ENCODE assay signal across 8 cellular contexts in the genomic region with DNA sequence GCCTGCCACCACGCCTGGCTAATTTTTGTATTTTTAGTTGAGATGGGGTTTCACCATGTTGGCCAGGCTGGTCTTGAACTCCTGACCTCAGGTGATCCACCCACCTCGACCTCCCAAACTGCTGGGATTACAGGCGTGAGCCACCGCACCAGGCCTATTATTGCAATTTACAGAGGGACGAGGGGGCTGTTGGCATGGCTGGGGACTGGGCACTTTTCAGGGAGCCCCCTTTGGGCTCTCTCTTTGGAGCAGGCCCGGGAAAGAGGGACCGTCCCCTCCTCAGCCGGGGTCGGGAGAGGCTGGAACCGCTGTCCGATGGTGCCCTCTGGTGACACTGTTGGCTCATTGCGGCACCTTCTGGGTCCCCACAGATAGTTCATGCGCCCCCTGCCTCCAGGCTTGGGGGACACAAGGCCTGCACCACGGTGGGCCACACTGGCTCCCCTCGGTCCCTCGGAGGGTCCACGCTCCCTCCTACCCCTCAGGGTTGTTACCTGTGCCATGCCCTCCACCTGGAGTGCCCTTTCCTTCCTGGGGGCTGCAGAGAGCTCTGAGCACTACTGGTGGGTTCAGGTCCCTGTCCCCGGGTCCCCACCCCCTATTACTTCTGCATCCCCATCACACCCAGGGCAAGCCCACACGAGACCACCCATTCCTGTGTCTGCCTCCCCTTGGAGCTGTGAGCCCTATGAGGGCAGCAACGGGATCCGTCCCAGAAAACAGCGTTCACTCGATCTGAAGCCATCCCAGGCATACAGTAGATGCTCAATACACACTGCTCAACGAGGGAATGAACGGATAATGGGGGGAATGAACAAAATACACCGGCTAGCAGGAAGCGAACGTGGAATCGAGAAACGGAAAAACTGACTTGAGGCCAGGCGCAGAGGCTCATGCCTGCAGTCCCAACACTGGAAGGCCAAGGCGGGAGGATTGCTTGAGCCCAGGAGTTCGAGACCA. TPM values are rescaled to one million over a fixed set of nuclear protein-coding genes. Genes with fewer than 3 reads are reported as not detected.
DNase-seq lines count a peak whose midpoint lies in the region; ATAC-seq and TF ChIP-seq lines count a peak whose summit lies in the region.

No MANE protein-coding gene starts in this region.

- no peak overlapping the region for H3K9ac ChIP-seq in liver (ENCODE audit: low read depth in 1 of 2, low read length in 2 of 2)

- H3K9me3 ChIP-seq in liver (ENCODE audit: control insufficient read depth in 4 of 4, low read length in 3 of 4), result no peaks in the 10 kb centered on the region

- H3K36me3 ChIP-seq in liver (ENCODE audit: control insufficient read depth in 4 of 4, insufficient read depth in 3 of 4, low read depth in 1 of 4, low read length in 3 of 4), result no peaks in the 10 kb centered on the region

- no peak overlapping the region for H3K27ac ChIP-seq in liver (ENCODE audit: low read depth in 1 of 2, low read length in 2 of 2)

- no peak for ATAC-seq in GM18868 (IDR thresholded peaks at IDR 0.05; ENCODE audit: unreplicated experiment)

- H3K4me1 ChIP-seq in liver (ENCODE audit: control insufficient read depth in 4 of 4, insufficient read depth in 4 of 4, low read length in 3 of 4), result peaks cover 0 to 12% (median 5%) of the 10 kb centered on the region in 4 donors

- TF ChIP-seq RAD21 in liver (IDR thresholded peaks at IDR 0.05), result peak; percentile 75 to 82

- 48% methylated on average over 33 of the region's 33 CpGs for WGBS in liver

- no peak overlapping the region for H3K4me3 ChIP-seq in liver (ENCODE audit: low read depth in 1 of 3, low read length in 3 of 3)

- H3K27me3 ChIP-seq in liver (ENCODE audit: control insufficient read depth in 4 of 4, insufficient read depth in 4 of 4, low read length in 3 of 4), result no peaks in the 10 kb centered on the region

- TF ChIP-seq CTCF in liver (IDR thresholded peaks at IDR 0.05; ENCODE audit: low read depth, low read length, missing input control), result peak; percentile 66

- peak; percentile 70 for DNase-seq in NCI-H1436 (lab: John Stamatoyannopoulos, UW)
- DNase-seq in NCI-H1436 treated with DMSO at 0.1 percent for 48 hours (lab: John Stamatoyannopoulos, UW), result no peak
- peak; percentile 4 for DNase-seq in NCI-H1694 treated with DMSO at 0.1 percent for 48 hours (lab: John Stamatoyannopoulos, UW)
- peak in 3 of 4 experiments; percentile 41 to 54 (median 43) for DNase-seq in activated CD4-positive, CD25-positive, alpha-beta regulatory T cell (lab: John Stamatoyannopoulos, UW)
- peak; percentile 41 for DNase-seq in central memory CD4-positive, alpha-beta T cell
- DNase-seq in stimulated activated CD8-positive, alpha-beta memory T cell treated with anti-CD3 and anti-CD28 coated beads, Interleukin-7, amount 100 ng/mL, for 1 hour (ENCODE audit: low read depth in 2 of 2), result peak; percentile 37 to 46

TF ChIP-seq in liver, 16 proteins besides CTCF, POLR2A, EP300 and RAD21:
- TF ChIP-seq, protein P1, sequence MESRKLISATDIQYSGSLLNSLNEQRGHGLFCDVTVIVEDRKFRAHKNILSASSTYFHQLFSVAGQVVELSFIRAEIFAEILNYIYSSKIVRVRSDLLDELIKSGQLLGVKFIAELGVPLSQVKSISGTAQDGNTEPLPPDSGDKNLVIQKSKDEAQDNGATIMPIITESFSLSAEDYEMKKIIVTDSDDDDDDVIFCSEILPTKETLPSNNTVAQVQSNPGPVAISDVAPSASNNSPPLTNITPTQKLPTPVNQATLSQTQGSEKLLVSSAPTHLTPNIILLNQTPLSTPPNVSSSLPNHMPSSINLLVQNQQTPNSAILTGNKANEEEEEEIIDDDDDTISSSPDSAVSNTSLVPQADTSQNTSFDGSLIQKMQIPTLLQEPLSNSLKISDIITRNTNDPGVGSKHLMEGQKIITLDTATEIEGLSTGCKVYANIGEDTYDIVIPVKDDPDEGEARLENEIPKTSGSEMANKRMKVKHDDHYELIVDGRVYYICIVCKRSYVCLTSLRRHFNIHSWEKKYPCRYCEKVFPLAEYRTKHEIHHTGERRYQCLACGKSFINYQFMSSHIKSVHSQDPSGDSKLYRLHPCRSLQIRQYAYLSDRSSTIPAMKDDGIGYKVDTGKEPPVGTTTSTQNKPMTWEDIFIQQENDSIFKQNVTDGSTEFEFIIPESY (IDR thresholded peaks at IDR 0.05), result no peak
- TF ChIP-seq RXRA (IDR thresholded peaks at IDR 0.05) (peak in 1 of 2 donors; percentile 9), SP1 (IDR thresholded peaks at IDR 0.05) (no peak), NR2F2 (IDR thresholded peaks at IDR 0.05) (no peak), EGR1 (IDR thresholded peaks at IDR 0.05; ENCODE audit: low read depth in 2 of 2) (no peak)

RNA-seq across cellular contexts. Expression of a gene that starts 12.5 kb away (rescaled TPM):
- 10 to 100 TPM in 1 of 2 donors, 1 to 10 TPM in 1; 10.0 to 15.1 TPM for total RNA-seq in liver
- 1 to 10 TPM in 1 of 2 donors, under 1 TPM in 1; 0.25 to 4.9 TPM for polyA plus RNA-seq in liver

RNA-seq across cellular contexts. Expression of a gene that starts 27.5 kb away (rescaled TPM):
- 1 to 10 TPM; 2.1 to 4.6 TPM for total RNA-seq in liver
- 1 to 10 TPM; 6.3 to 8.6 TPM for polyA plus RNA-seq in liver
